Comparison of ENCODE assay signal across 17 cellular contexts in genomic region chr11:241634-242033, GRCh38. TPM values are rescaled to one million over a fixed set of nuclear protein-coding genes. Genes with fewer than 3 reads are reported as not detected.
A peak's percentile ranks its signal among the peaks of the same experiment; 100 is the strongest.
DNase-seq lines count a peak whose midpoint lies in the region.
"Had no signal": no experiment of that assay in that cellular context is flagged by ENCODE, and none has a peak within 500 bp of the region (broad histone marks: within the 10 kb centered on the region; RNA-seq: fewer than 3 reads in every experiment).

No MANE protein-coding gene starts in this region.

- H3K4ac ChIP-seq in mesenchymal stem cell (ENCODE audit: low read depth in 1 of 2, low read length in 2 of 2): no peak overlapping the region

- H2BK120ac ChIP-seq in mesenchymal stem cell (ENCODE audit: low read depth, low read length): no peak overlapping the region

- no peaks in the 10 kb centered on the region for H3K27me3 Mint-ChIP-seq in activated naive CD4-positive, alpha-beta T cell treated with anti-CD3 and anti-CD28 coated beads, Interleukin-2, amount 50 U/mL, for 24 hours
- H3K27me3 Mint-ChIP-seq in activated naive CD8-positive, alpha-beta T cell: no peaks in the 10 kb centered on the region

- WGBS in mesenchymal stem cell: 92% methylated on average over 5 of the region's 5 CpGs
- 98% methylated on average over 5 of the region's 5 CpGs for WGBS in thymus

- H3K36me3 ChIP-seq in mesenchymal stem cell (ENCODE audit: control insufficient read depth in 1 of 2, insufficient read depth in 2 of 2, low read depth in 1 of 2, low read length in 2 of 2) (peaks cover 31 to 74% of the 10 kb centered on the region in 2 experiments), thymus (ENCODE audit: control insufficient read depth, insufficient read depth) (peaks cover 37% of the 10 kb centered on the region)

- H3K4me1 Mint-ChIP-seq in activated naive CD4-positive, alpha-beta T cell treated with anti-CD3 and anti-CD28 coated beads, Interleukin-2, amount 50 U/mL, for 24 hours: peaks cover 54% of the 10 kb centered on the region
- peaks cover 50% of the 10 kb centered on the region for H3K4me1 Mint-ChIP-seq in activated naive CD8-positive, alpha-beta T cell (ENCODE audit: low read depth)

- no peak overlapping the region for H2AFZ ChIP-seq in mesenchymal stem cell (ENCODE audit: low read depth, low read length)

- no peak for DNase-seq in activated naive CD4-positive, alpha-beta T cell treated with Interleukin-2 at 50 U/mL for 16 hours
- no peak for DNase-seq in mesenchymal stem cell
- no peak for DNase-seq in MV-4-11 (lab: John Stamatoyannopoulos, UW)
- no peak for DNase-seq in NCI-H774 (lab: John Stamatoyannopoulos, UW)
- no peak for DNase-seq in NAMALWA (ENCODE audit: low spot score)
- DNase-seq: central memory CD4-positive, alpha-beta T cell; effector CD4-positive, alpha-beta T cell; esophagus squamous epithelium; KBM-7; mammary epithelial cell; NCI-H1105 treated with DMSO at 0.1 percent for 48 hours; retina had no signal

- H3K27ac Mint-ChIP-seq in activated naive CD4-positive, alpha-beta T cell treated with anti-CD3 and anti-CD28 coated beads, Interleukin-2, amount 50 U/mL, for 24 hours: peak overlapping the region; percentile 92
- peak overlapping the region; percentile 72 for H3K27ac Mint-ChIP-seq in activated naive CD8-positive, alpha-beta T cell

- H3K79me1 ChIP-seq in mesenchymal stem cell (replicated peaks; ENCODE audit: low read length, poor library complexity, severe bottlenecking): peaks cover 20% of the 10 kb centered on the region

- H3K4me2 ChIP-seq in mesenchymal stem cell (ENCODE audit: low read length, poor library complexity, severe bottlenecking): no peak overlapping the region

- no peak overlapping the region for H3K23ac ChIP-seq in mesenchymal stem cell (ENCODE audit: low read length in 2 of 2)

- no peaks in the 10 kb centered on the region for H3K9me3 Mint-ChIP-seq in activated naive CD4-positive, alpha-beta T cell treated with anti-CD3 and anti-CD28 coated beads, Interleukin-2, amount 50 U/mL, for 24 hours
- no peaks in the 10 kb centered on the region for H3K9me3 Mint-ChIP-seq in activated naive CD8-positive, alpha-beta T cell (ENCODE audit: low read depth)

- no peak overlapping the region for H2BK5ac ChIP-seq in mesenchymal stem cell (ENCODE audit: low read depth, low read length, poor library complexity, severe bottlenecking)

- no peak overlapping the region for H3K14ac ChIP-seq in mesenchymal stem cell (ENCODE audit: low read length in 2 of 2)

- no peak overlapping the region for H3K18ac ChIP-seq in mesenchymal stem cell (ENCODE audit: low read depth in 1 of 2, low read length in 2 of 2)

- H2BK15ac ChIP-seq in mesenchymal stem cell (ENCODE audit: low read depth, poor library complexity, severe bottlenecking): no peak overlapping the region

- peak overlapping the region; percentile 3 for H3K9ac ChIP-seq in mesenchymal stem cell (ENCODE audit: low read length)

- H4K8ac ChIP-seq in mesenchymal stem cell (ENCODE audit: low read length): no peak overlapping the region

- peaks cover 2% of the 10 kb centered on the region for H3K4me1 ChIP-seq in mesenchymal stem cell (ENCODE audit: control insufficient read depth, insufficient read depth, low read depth, low read length)
- peaks cover 6% of the 10 kb centered on the region for H3K4me1 ChIP-seq in thymus (ENCODE audit: control insufficient read depth, insufficient read depth, low read length)

- no peak overlapping the region for H3K27ac ChIP-seq in mesenchymal stem cell (ENCODE audit: low read length, poor library complexity, severe bottlenecking)
- peak overlapping the region; percentile 21 for H3K27ac ChIP-seq in thymus (ENCODE audit: low read depth)
- H3K27ac ChIP-seq: adrenal gland, esophagus squamous epithelium, neutrophil had no signal

- H3K4me3 Mint-ChIP-seq in activated naive CD4-positive, alpha-beta T cell treated with anti-CD3 and anti-CD28 coated beads, Interleukin-2, amount 50 U/mL, for 24 hours: peak overlapping the region; percentile 1
- peak overlapping the region; percentile 44 for H3K4me3 Mint-ChIP-seq in activated naive CD8-positive, alpha-beta T cell

- no peaks in the 10 kb centered on the region for H3K27me3 ChIP-seq in mesenchymal stem cell (ENCODE audit: control insufficient read depth in 1 of 2, insufficient read depth in 1 of 2, low read length in 2 of 2)
- H3K27me3 ChIP-seq in thymus (ENCODE audit: control insufficient read depth, insufficient read depth): no peaks in the 10 kb centered on the region
- H3K27me3 ChIP-seq: adrenal gland, esophagus squamous epithelium, neutrophil had no signal

- no peak overlapping the region for H4K91ac ChIP-seq in mesenchymal stem cell (ENCODE audit: low read length)

- H2BK12ac ChIP-seq in mesenchymal stem cell (ENCODE audit: low read length in 2 of 2): no peak overlapping the region

- H3K36me3 Mint-ChIP-seq in activated naive CD4-positive, alpha-beta T cell treated with anti-CD3 and anti-CD28 coated beads, Interleukin-2, amount 50 U/mL, for 24 hours: peaks cover 23% of the 10 kb centered on the region
- H3K36me3 Mint-ChIP-seq in activated naive CD8-positive, alpha-beta T cell: peaks cover 16% of the 10 kb centered on the region

- H3K9me3 ChIP-seq in mesenchymal stem cell (ENCODE audit: control insufficient read depth, low read length) (no peaks in the 10 kb centered on the region), thymus (ENCODE audit: control insufficient read depth) (no peaks in the 10 kb centered on the region)
- H3K9me3 ChIP-seq: adrenal gland, esophagus squamous epithelium, neutrophil had no signal

- no peak overlapping the region for H2AK5ac ChIP-seq in mesenchymal stem cell (ENCODE audit: low read length, severe bottlenecking)

- no peak overlapping the region for H3K4me3 ChIP-seq in mesenchymal stem cell (ENCODE audit: insufficient read depth in 1 of 2, low read depth in 1 of 2, low read length in 2 of 2)
- H3K4me3 ChIP-seq in thymus (ENCODE audit: low read length): no peak overlapping the region
- H3K4me3 ChIP-seq: adrenal gland, esophagus squamous epithelium had no signal

RNA-seq across cellular contexts. Expression of gene PSMD13, which starts 4.9 kb away (rescaled TPM):
- 66.4 TPM for polyA plus RNA-seq in mesenchymal stem cell (2013, experiment 1 of 2)
- 68.0 TPM for polyA plus RNA-seq in mesenchymal stem cell (2013, experiment 2 of 2)
- 192 TPM for polyA plus RNA-seq in thymus

RNA-seq across cellular contexts. Expression of gene SIRT3, which starts 5.5 kb away (rescaled TPM):
- polyA plus RNA-seq in mesenchymal stem cell (2013, experiment 1 of 2): 10.2 TPM
- 10.2 TPM for polyA plus RNA-seq in mesenchymal stem cell (2013, experiment 2 of 2)
- 38.3 TPM for polyA plus RNA-seq in thymus

RNA-seq across cellular contexts. Expression of gene RIC8A, which starts 34.1 kb away (rescaled TPM):
- polyA plus RNA-seq in mesenchymal stem cell (2013, experiment 1 of 2): 77.3 TPM
- polyA plus RNA-seq in mesenchymal stem cell (2013, experiment 2 of 2): 76.9 TPM
- 54.7 TPM for polyA plus RNA-seq in thymus

RNA-seq across cellular contexts. Expression of gene BET1L, which starts 34.4 kb away (rescaled TPM):
- 52.8 TPM for polyA plus RNA-seq in mesenchymal stem cell (2013, experiment 1 of 2)
- polyA plus RNA-seq in mesenchymal stem cell (2013, experiment 2 of 2): 52.1 TPM
- 27.7 TPM for polyA plus RNA-seq in thymus

RNA-seq across cellular contexts. Expression of gene NLRP6, which starts 36.6 kb away (rescaled TPM):
- not detected for polyA plus RNA-seq in mesenchymal stem cell (2013, experiment 1 of 2)
- not detected for polyA plus RNA-seq in mesenchymal stem cell (2013, experiment 2 of 2)
- polyA plus RNA-seq in thymus: 2.2 TPM
- polyA plus RNA-seq: mammary epithelial cell had no signal
